ENCODE assay signal across 11 cellular contexts in genomic region chr18:57768557-57769326, GRCh38. TPM values are rescaled to one million over a fixed set of nuclear protein-coding genes. Genes with fewer than 3 reads are reported as not detected.
DNase-seq lines count a peak whose midpoint lies in the region; FAIRE-seq and TF ChIP-seq lines count a peak whose summit lies in the region.
"Had no signal": no experiment of that assay in that cellular context is flagged by ENCODE, and none has a peak within 500 bp of the region (broad histone marks: within the 10 kb centered on the region; RNA-seq: fewer than 3 reads in every experiment).

No MANE protein-coding gene starts in this region.

- TSS peak; percentile 39 for BruUV-seq in endothelial cell of umbilical vein (replicated peaks; lab: Mats Ljungman, UMichigan)

- H3K4me3 ChIP-seq in endothelial cell of umbilical vein (replicated peaks in 1 of 3; ENCODE audit: insufficient read depth in 1 of 3, low read depth in 1 of 3, low read length in 3 of 3), result no peak overlapping the region

- H4K20me1 ChIP-seq in endothelial cell of umbilical vein (replicated peaks; ENCODE audit: control insufficient read depth, extremely low read depth, insufficient read depth, low read length), result no peaks in the 10 kb centered on the region

- H3K27me3 Mint-ChIP-seq in osteocyte (ENCODE audit: unreplicated experiment), result no peaks in the 10 kb centered on the region
- no peaks in the 10 kb centered on the region for H3K27me3 Mint-ChIP-seq in mesothelial cell of epicardium (ENCODE audit: low read depth)
- H3K27me3 Mint-ChIP-seq: CD4-positive, alpha-beta memory T cell had no signal

- H3K36me3 Mint-ChIP-seq in osteocyte (ENCODE audit: unreplicated experiment), result peaks cover 3% of the 10 kb centered on the region
- no peaks in the 10 kb centered on the region for H3K36me3 Mint-ChIP-seq in mesothelial cell of epicardium

- H3K79me2 ChIP-seq in endothelial cell of umbilical vein (ENCODE audit: control insufficient read depth, insufficient read depth, low read length), result peaks cover 46% of the 10 kb centered on the region

- POLR2A ChIA-PET in endothelial cell of umbilical vein (lab: Charles Lee), result interaction anchor here (0.6 to 1.3 kb wide), 4 partner anchors 15 to 33 kb away, joined by 3 to 4 read pairs (median 3); no protein-coding TSS in a partner anchor

- dilution Hi-C loops in endothelial cell of umbilical vein (cut with MboI; ENCODE audit: extremely low pct_ligation_motif_present, low sequenced_read_pairs), result no loop called here

- DNase-seq in AG09319 (ENCODE audit: extremely low read depth, low read depth) (peak; percentile 55), NCI-H2029 (lab: John Stamatoyannopoulos, UW) (peak; percentile 56), endothelial cell of umbilical vein (ENCODE audit: low read depth, low spot score) (peak; percentile 82), osteocyte (ENCODE audit: extremely low spot score, unreplicated experiment) (no peak), NCI-H2081 (lab: John Stamatoyannopoulos, UW) (no peak), midbrain (lab: John Stamatoyannopoulos, UW) (no peak), RCC 7860 (ENCODE audit: low spot score) (no peak), mesothelial cell of epicardium (ENCODE audit: low spot score in 2 of 2, unreplicated experiment in 2 of 2) (no peak)
- DNase-seq: activated CD8-positive, alpha-beta memory T cell treated with anti-CD3 and anti-CD28 coated beads, Interleukin-2, amount 50 U/mL, for 4 hours; CD4-positive, alpha-beta memory T cell; NCI-H345 had no signal

- H3K27ac Mint-ChIP-seq in osteocyte (ENCODE audit: unreplicated experiment) (peak overlapping the region; percentile 84), mesothelial cell of epicardium (no peak overlapping the region)
- H3K27ac Mint-ChIP-seq: CD4-positive, alpha-beta memory T cell had no signal

- H3K4me2 ChIP-seq in endothelial cell of umbilical vein (ENCODE audit: insufficient read depth, low read length), result peak overlapping the region; percentile 7

- no peaks in the 10 kb centered on the region for H3K9me3 ChIP-seq in endothelial cell of umbilical vein (replicated peaks; ENCODE audit: control insufficient read depth, insufficient read depth, low read length)

- H3K9ac ChIP-seq in endothelial cell of umbilical vein (replicated peaks; ENCODE audit: extremely low read depth, insufficient read depth, low read length), result no peak overlapping the region

- H3K4me3 Mint-ChIP-seq in osteocyte (ENCODE audit: unreplicated experiment) (no peak overlapping the region), mesothelial cell of epicardium (no peak overlapping the region)
- H3K4me3 Mint-ChIP-seq: CD4-positive, alpha-beta memory T cell had no signal

- H3K27ac ChIP-seq in endothelial cell of umbilical vein (ENCODE audit: insufficient read depth, low read depth, low read length), result peak overlapping the region; percentile 11

- no peak overlapping the region for H2AFZ ChIP-seq in endothelial cell of umbilical vein (ENCODE audit: low read depth, low read length)

- H3K9me1 ChIP-seq in endothelial cell of umbilical vein (replicated peaks; ENCODE audit: control insufficient read depth, extremely low read depth, insufficient read depth, low read length), result no peaks in the 10 kb centered on the region

- CTCF ChIA-PET in endothelial cell of umbilical vein (lab: Charles Lee), result interaction anchor here (0.9 to 2.4 kb wide), 8 partner anchors 9 to 94 kb away, joined by 3 to 8 read pairs (median 4); no protein-coding TSS in a partner anchor

- FAIRE-seq in endothelial cell of umbilical vein (lab: Jason Lieb, UNC) (peak; percentile 78), RCC 7860 (lab: Jason Lieb, UNC) (no peak)

- intact Hi-C loops in endothelial cell of umbilical vein (cut with micrococcal nuclease), result no loop called here

- H3K9me3 Mint-ChIP-seq in osteocyte (ENCODE audit: unreplicated experiment), result no peaks in the 10 kb centered on the region
- H3K9me3 Mint-ChIP-seq in mesothelial cell of epicardium, result no peaks in the 10 kb centered on the region

- no peaks in the 10 kb centered on the region for H3K27me3 ChIP-seq in endothelial cell of umbilical vein (ENCODE audit: control insufficient read depth in 2 of 2, insufficient read depth in 2 of 2, low read length in 2 of 2)

- H3K4me1 Mint-ChIP-seq in osteocyte (ENCODE audit: unreplicated experiment) (peaks cover 68% of the 10 kb centered on the region), mesothelial cell of epicardium (peaks cover 50% of the 10 kb centered on the region)
- H3K4me1 Mint-ChIP-seq: CD4-positive, alpha-beta memory T cell had no signal

- no peak for TF ChIP-seq CTCF in AG09319 (IDR thresholded peaks at IDR 0.05; ENCODE audit: low read depth, low read length)
- TF ChIP-seq CTCF in endothelial cell of umbilical vein (IDR thresholded peaks at IDR 0.05; ENCODE audit: extremely low read depth in 1 of 2, insufficient read depth in 1 of 2, low read depth in 1 of 2, low read length in 2 of 2), result no peak
- TF ChIP-seq CTCF in osteocyte (IDR thresholded peaks at IDR 0.05), result no peak
- TF ChIP-seq CTCF in mesothelial cell of epicardium (IDR thresholded peaks at IDR 0.05; ENCODE audit: unreplicated experiment), result no peak

- TF ChIP-seq POLR2A in endothelial cell of umbilical vein (IDR thresholded peaks at IDR 0.05; ENCODE audit: low read depth, low read length), result no peak

- H3K36me3 ChIP-seq in endothelial cell of umbilical vein (ENCODE audit: control insufficient read depth in 2 of 2, extremely low read depth in 1 of 2, insufficient read depth in 2 of 2, low read length in 2 of 2), result peaks cover 2 to 3% of the 10 kb centered on the region in 2 experiments

- H3K4me1 ChIP-seq in endothelial cell of umbilical vein (ENCODE audit: control insufficient read depth, extremely low read depth, insufficient read depth, low read length), result peaks cover 38% of the 10 kb centered on the region

TF ChIP-seq in endothelial cell of umbilical vein, 7 proteins besides CTCF, POLR2A, EP300 and RAD21:
- no peak for TF ChIP-seq MYC (IDR thresholded peaks at IDR 0.05; ENCODE audit: low read depth, low read length)
- no peak for TF ChIP-seq EZH2 (IDR thresholded peaks at IDR 0.05; ENCODE audit: borderline replicate concordance, low read depth, low read length, severe bottlenecking)
- TF ChIP-seq GATA2 (IDR thresholded peaks at IDR 0.05; ENCODE audit: insufficient read depth, insufficient read length, low read depth, low read length), result peak; percentile 47
- peak; percentile 28 for TF ChIP-seq FOS (IDR thresholded peaks at IDR 0.05; ENCODE audit: borderline replicate concordance, insufficient read depth, low read length)
- TF ChIP-seq MAX (IDR thresholded peaks at IDR 0.05; ENCODE audit: insufficient read depth, insufficient read length), result no peak
- TF ChIP-seq JUN (IDR thresholded peaks at IDR 0.05; ENCODE audit: borderline replicate concordance, insufficient read depth, insufficient read length, low read depth), result peak; percentile 26
- TF ChIP-seq POLR2AphosphoS5 (IDR thresholded peaks at IDR 0.05; ENCODE audit: insufficient read depth, low read depth, low read length), result no peak

RNA-seq across cellular contexts. Expression of gene ATP8B1, which starts 34.4 kb away (rescaled TPM):
- total RNA-seq in endothelial cell of umbilical vein (86.5 and 100 TPM in 2 replicates), osteocyte (38.5 and 38.7 TPM in 2 replicates), mesothelial cell of epicardium (14.0 to 18.5 TPM (median 14.1 TPM) in 3 replicates)
- polyA plus RNA-seq in endothelial cell of umbilical vein, result 42.7 and 49.3 TPM in 2 replicates
- polyA plus RNA-seq in endothelial cell of umbilical vein (2011; cell fraction: cytosol; rRNA removed), result 32.7 and 33.4 TPM in 2 replicates
- 82.2 and 90.1 TPM in 2 replicates for polyA plus RNA-seq in endothelial cell of umbilical vein (2011; cell fraction: nucleus; rRNA removed)
- polyA plus RNA-seq in endothelial cell of umbilical vein (2012), result 17.7 and 27.5 TPM in 2 replicates
- 164 and 167 TPM in 2 replicates for polyA minus RNA-seq in endothelial cell of umbilical vein
- 0.72 TPM for polyA minus RNA-seq in endothelial cell of umbilical vein (2011; cell fraction: cytosol; rRNA and poly(A)+ RNA removed)
- polyA minus RNA-seq in endothelial cell of umbilical vein (2011; cell fraction: nucleus; rRNA and poly(A)+ RNA removed), result 135 and 183 TPM in 2 replicates
- total RNA-seq: CD4-positive, alpha-beta memory T cell had no signal

Comparison
In these comparisons a context has a peak if more than half of its experiments do, and no peak if none do; other contexts are left out.
1. DNase-seq: peak in AG09319 (single experiment), NCI-H2029 (single experiment) and endothelial cell of umbilical vein (single experiment); none in osteocyte (single experiment), NCI-H2081 (0 of 2), midbrain (single experiment), RCC 7860 (single experiment) and mesothelial cell of epicardium (0 of 2).